8 cellular contexts compared by ENCODE assay signal in genomic region chr19:38617283-38617763, GRCh38. TPM values are rescaled to one million over a fixed set of nuclear protein-coding genes. Genes with fewer than 3 reads are reported as not detected.
A peak's percentile ranks its signal among the peaks of the same experiment; 100 is the strongest.
DNase-seq lines count a peak whose midpoint lies in the region; ATAC-seq and TF ChIP-seq lines count a peak whose summit lies in the region.

No MANE protein-coding gene starts in this region.

- TF ChIP-seq CTCF in heart left ventricle (IDR thresholded peaks at IDR 0.05) (no peak), upper lobe of right lung (IDR thresholded peaks at IDR 0.05) (no peak)

- H3K27me3 Mint-ChIP-seq in memory B cell, result no peaks in the 10 kb centered on the region

- peak overlapping the region; percentile 99 for H3K4me3 Mint-ChIP-seq in memory B cell

- peaks cover 44% of the 10 kb centered on the region for H3K4me1 Mint-ChIP-seq in memory B cell

- no peak for TF ChIP-seq POLR2A in heart left ventricle (IDR thresholded peaks at IDR 0.05)

- no peaks in the 10 kb centered on the region for H3K9me3 Mint-ChIP-seq in memory B cell

- WGBS in heart left ventricle, 4 donors, result 59 to 67% (median 63%) methylated on average over 8 to 9 of the region's 9 CpGs
- WGBS in right cardiac atrium, result 58% methylated on average over 9 of the region's 9 CpGs

- H3K36me3 Mint-ChIP-seq in memory B cell, result peaks cover 25% of the 10 kb centered on the region

- peaks cover 3 to 25% (median 23%) of the 10 kb centered on the region in 9 donors for H3K36me3 ChIP-seq in heart left ventricle
- peaks cover 23% of the 10 kb centered on the region for H3K36me3 ChIP-seq in upper lobe of right lung

- DNase-seq in heart left ventricle (no peak), right cardiac atrium (no peak), memory B cell (ENCODE audit: low spot score in 2 of 2) (peak; percentile 22 to 35), upper lobe of right lung (no peak), NCI-H748 treated with DMSO at 0.1 percent for 48 hours (lab: John Stamatoyannopoulos, UW) (no peak), midbrain (lab: John Stamatoyannopoulos, UW) (no peak)
- DNase-seq in activated T-cell treated with anti-CD3 and anti-CD28 coated beads, Interleukin-2, amount 50 U/mL, for 1 hour, result peak; percentile 38

- H3K27me3 ChIP-seq in heart left ventricle (no peaks in the 10 kb centered on the region), right cardiac atrium (ENCODE audit: control insufficient read depth, insufficient read depth) (no peaks in the 10 kb centered on the region), upper lobe of right lung (no peaks in the 10 kb centered on the region)

- no peak for ATAC-seq in heart left ventricle
- no peak for ATAC-seq in right cardiac atrium
- ATAC-seq in memory B cell (ENCODE audit: low read depth), result peak; percentile 23
- no peak for ATAC-seq in upper lobe of right lung
- no peak for ATAC-seq in HG02610 (IDR thresholded peaks at IDR 0.05; ENCODE audit: unreplicated experiment)

- H3K27ac ChIP-seq in heart left ventricle (peak overlapping the region in 8 of 12 donors; percentile 9 to 92 (median 76)), right cardiac atrium (ENCODE audit: low read length) (no peak overlapping the region), upper lobe of right lung (peak overlapping the region; percentile 84)

- peak overlapping the region; percentile 97 for H3K27ac Mint-ChIP-seq in memory B cell

- H3K4me3 ChIP-seq in heart left ventricle, result peak overlapping the region in 10 of 12 donors; percentile 4 to 98 (median 86)
- H3K4me3 ChIP-seq in right cardiac atrium (ENCODE audit: low read length), result no peak overlapping the region
- H3K4me3 ChIP-seq in upper lobe of right lung, result peak overlapping the region; percentile 82

- H3K4me1 ChIP-seq in heart left ventricle, result peaks cover 2 to 28% (median 20%) of the 10 kb centered on the region in 12 donors
- peaks cover 9% of the 10 kb centered on the region for H3K4me1 ChIP-seq in right cardiac atrium (ENCODE audit: control insufficient read depth, insufficient read depth, low read length)
- peaks cover 19% of the 10 kb centered on the region for H3K4me1 ChIP-seq in upper lobe of right lung

- intact Hi-C loops in heart left ventricle (cut with DNase I), result loop anchor here in 6 of 10 donors (5.0 to 10.0 kb wide), 6 partner anchors 73 to 507 kb away; partner anchors contain the start of genes FAM98C (in 3 of the 6), MRPS12 (in 3 of the 6), SARS2 (in 3 of the 6) and PAK4 (in 1 of the 6)
- intact Hi-C loops in right cardiac atrium (cut with DNase I), result no loop called here
- intact Hi-C loops in upper lobe of right lung (cut with DNase I), result no loop called here

- H3K9me3 ChIP-seq in heart left ventricle (no peaks in the 10 kb centered on the region), right cardiac atrium (ENCODE audit: control insufficient read depth, low read length) (no peaks in the 10 kb centered on the region), upper lobe of right lung (no peaks in the 10 kb centered on the region)

RNA-seq across cellular contexts. Expression of gene MAP4K1, which starts 0.4 kb away (rescaled TPM):
- 1 to 10 TPM; 1.2 to 9.9 (median 2.7) TPM for total RNA-seq in heart left ventricle
- 1 to 10 TPM in 1 of 2 donors, under 1 TPM in 1; 0.69 to 2.7 TPM for polyA plus RNA-seq in heart left ventricle
- total RNA-seq in right cardiac atrium, result 1 to 10 TPM; 1.0 to 4.4 (median 3.0) TPM
- polyA plus RNA-seq in right cardiac atrium, result 0.88 TPM
- 12.1 TPM for total RNA-seq in upper lobe of right lung

RNA-seq across cellular contexts. Expression of gene EIF3K, which starts 1.7 kb away (rescaled TPM):
- 1,000 to 10,000 TPM in 1 of 9 donors, 100 to 1,000 TPM in 8; 447 to 1,239 (median 596) TPM for total RNA-seq in heart left ventricle
- polyA plus RNA-seq in heart left ventricle, result 100 to 1,000 TPM; 761 to 801 TPM
- total RNA-seq in right cardiac atrium, result 100 to 1,000 TPM; 477 to 576 (median 534) TPM
- 829 TPM for polyA plus RNA-seq in right cardiac atrium
- 215 TPM for total RNA-seq in upper lobe of right lung

RNA-seq across cellular contexts. Expression of gene ACTN4, which starts 30.1 kb away (rescaled TPM):
- total RNA-seq in heart left ventricle (100 to 1,000 TPM; 124 to 307 (median 154) TPM), right cardiac atrium (100 to 1,000 TPM; 116 to 226 (median 122) TPM), upper lobe of right lung (565 TPM)
- polyA plus RNA-seq in heart left ventricle (100 to 1,000 TPM; 100 to 107 TPM), right cardiac atrium (87.4 TPM)

Comparison
In these comparisons a context has a peak if more than half of its experiments do, and no peak if none do; other contexts are left out.
1. intact Hi-C loops: an anchor here in heart left ventricle (5.0 to 10.0 kb wide); none called in right cardiac atrium and upper lobe of right lung.
2. DNase-seq: peak in activated T-cell treated with anti-CD3 and anti-CD28 coated beads, Interleukin-2, amount 50 U/mL, for 1 hour (single experiment) and memory B cell (2 of 2); none in heart left ventricle (0 of 5), right cardiac atrium (0 of 3), upper lobe of right lung (single experiment), NCI-H748 treated with DMSO at 0.1 percent for 48 hours (single experiment) and midbrain (single experiment).